In genomic region chr21:45630876-45631275, GRCh38 we compare ENCODE assay signal across 34 cellular contexts. TPM values are rescaled to one million over a fixed set of nuclear protein-coding genes. Genes with fewer than 3 reads are reported as not detected.
"Had no signal": no experiment of that assay in that cellular context is flagged by ENCODE, and none has a peak within 500 bp of the region (broad histone marks: within the 10 kb centered on the region; RNA-seq: fewer than 3 reads in every experiment).

No MANE protein-coding gene starts in this region.

- H3K4me2 ChIP-seq: KMS-11 had no signal

- H3K4me3 Mint-ChIP-seq: activated CD4-positive, alpha-beta memory T cell treated with anti-CD3 and anti-CD28 coated beads, Interleukin-2, amount 10 ng/mL, durations not matched to agents 7 days and 5 days; activated naive CD8-positive, alpha-beta T cell treated with anti-CD3 and anti-CD28 coated beads for 36 hours; activated T-cell treated with anti-CD3 and anti-CD28 coated beads, Interleukin-2, amount 50 U/mL, for 24 hours; T-cell had no signal

- H3K4me3 ChIP-seq: Peyer's patch had no signal

- DNase-seq: activated CD4-positive, alpha-beta memory T cell treated with anti-CD3 and anti-CD28 coated beads, Interleukin-2, amount 10 ng/mL, durations not matched to agents 7 days and 5 days; activated CD4-positive, alpha-beta T cell treated with anti-CD3 and anti-CD28 coated beads for 1 hour; activated CD4-positive, alpha-beta T cell treated with anti-CD3 and anti-CD28 coated beads for 48 hours; activated CD4-positive, CD25-positive, alpha-beta regulatory T cell; activated CD8-positive, alpha-beta memory T cell treated with anti-CD3 and anti-CD28 coated beads for 24 hours; activated naive CD4-positive, alpha-beta T cell; activated naive CD4-positive, alpha-beta T cell treated with anti-CD3 and anti-CD28 coated beads, Interleukin-2, amount 50 U/mL, for 16 hours; activated naive CD8-positive, alpha-beta T cell treated with anti-CD3 and anti-CD28 coated beads for 36 hours; activated T-cell treated with anti-CD3 and anti-CD28 coated beads, Interleukin-2, amount 50 U/mL, for 24 hours; amniotic stem cell; brain microvascular endothelial cell; central memory CD4-positive, alpha-beta T cell; MM.1S; MV-4-11; NCI-H1092; NCI-H1436 treated with DMSO at 0.1 percent for 48 hours; NCI-H1694 treated with DMSO at 0.1 percent for 48 hours; NCI-H2029; NCI-H510A; NCI-H526; NCI-H748 treated with DMSO at 0.1 percent for 48 hours; NK-92 treated with Interleukin-12 subunit alpha and Interleukin-12 subunit beta, amount 100 ng/mL, for 24 hours; PC-3; Peyer's patch; SIG-M5; T-cell; T-helper 2 cell; T1000; WERI-Rb-1 had no signal

- H3K4me1 Mint-ChIP-seq: activated CD4-positive, alpha-beta memory T cell treated with anti-CD3 and anti-CD28 coated beads, Interleukin-2, amount 10 ng/mL, durations not matched to agents 7 days and 5 days; activated naive CD8-positive, alpha-beta T cell treated with anti-CD3 and anti-CD28 coated beads for 36 hours had no signal

- H3K27me3 ChIP-seq: brain microvascular endothelial cell, Peyer's patch had no signal

- H3K27ac ChIP-seq: brain microvascular endothelial cell, KMS-11, Peyer's patch, RWPE1, WERI-Rb-1 had no signal

- H3K36me3 Mint-ChIP-seq: activated naive CD8-positive, alpha-beta T cell treated with anti-CD3 and anti-CD28 coated beads for 36 hours; T-cell had no signal

- H3K27ac Mint-ChIP-seq: activated CD4-positive, alpha-beta memory T cell treated with anti-CD3 and anti-CD28 coated beads, Interleukin-2, amount 10 ng/mL, durations not matched to agents 7 days and 5 days; activated naive CD8-positive, alpha-beta T cell treated with anti-CD3 and anti-CD28 coated beads for 36 hours; activated T-cell treated with anti-CD3 and anti-CD28 coated beads, Interleukin-2, amount 50 U/mL, for 24 hours; T-cell had no signal

- H3K4me1 ChIP-seq: Peyer's patch had no signal

- H3K9ac ChIP-seq: KMS-11 had no signal

- H3K36me3 ChIP-seq: brain microvascular endothelial cell, Peyer's patch, WERI-Rb-1 had no signal

- ATAC-seq: PC-3, Right ventricle myocardium inferior, SK-N-SH treated with all-trans-retinoic acid at 6 μM for 48 hours, T-cell had no signal

- H3K9me3 ChIP-seq: Peyer's patch had no signal

- H3K27me3 Mint-ChIP-seq: activated naive CD8-positive, alpha-beta T cell treated with anti-CD3 and anti-CD28 coated beads for 36 hours had no signal

- H3K9me3 Mint-ChIP-seq: activated CD4-positive, alpha-beta memory T cell treated with anti-CD3 and anti-CD28 coated beads, Interleukin-2, amount 10 ng/mL, durations not matched to agents 7 days and 5 days; activated naive CD8-positive, alpha-beta T cell treated with anti-CD3 and anti-CD28 coated beads for 36 hours; activated T-cell treated with anti-CD3 and anti-CD28 coated beads, Interleukin-2, amount 50 U/mL, for 24 hours; T-cell had no signal

RNA-seq across cellular contexts. Expression of gene PCBP3, which starts 12.6 kb away (rescaled TPM):
- total RNA-seq: SK-MEL-5 had no signal
